8 cellular contexts compared by ENCODE assay signal in genomic region chr2:54455584-54456525, GRCh38. TPM values are rescaled to one million over a fixed set of nuclear protein-coding genes. Genes with fewer than 3 reads are reported as not detected.
A peak's percentile ranks its signal among the peaks of the same experiment; 100 is the strongest.
DNase-seq lines count a peak whose midpoint lies in the region; ATAC-seq and TF ChIP-seq lines count a peak whose summit lies in the region.

SPTBN1 (plus strand) TSS chr2:54456327; CDS start chr2:54526419, 70,092 bp downstream.

- H3K4me2 ChIP-seq in BLaER1 treated with 17β-estradiol and CSF1 and Interleukin-3, amounts not matched to agents 10 nM and 100 nM: peak within 1 kb of the TSS; percentile 90 to 99 (median 97)
- H3K4me2 ChIP-seq in MM.1S (ENCODE audit: low read depth, low read length) (peak within 1 kb of the TSS; percentile 97), skeletal muscle satellite cell (ENCODE audit: low read length) (peak within 1 kb of the TSS; percentile 96)

- H3K4me1 Mint-ChIP-seq in T-helper 1 cell treated with Interleukin-12 subunit alpha and Interleukin-12 subunit beta and Interleukin-4 antibody, amounts not matched to agents 30 μg/mL and 1 μg/mL, for 36 hours (ENCODE audit: low read depth): peaks cover 13% of the 10 kb centered on the region

- H3K9me2 ChIP-seq in MM.1S (replicated peaks; ENCODE audit: insufficient read depth, low read length): no peaks in the 10 kb centered on the region

- no peaks in the 10 kb centered on the region for H3K9me3 ChIP-seq in BLaER1 treated with 17β-estradiol and CSF1 and Interleukin-3, amounts not matched to agents 10 nM and 100 nM (replicated peaks in 1 of 11)
- H3K9me3 ChIP-seq in MM.1S (replicated peaks; ENCODE audit: insufficient read depth, low read length): no peaks in the 10 kb centered on the region
- no peaks in the 10 kb centered on the region for H3K9me3 ChIP-seq in skeletal muscle satellite cell (replicated peaks; ENCODE audit: low read length)

- H3K36me3 ChIP-seq in BLaER1 treated with 17β-estradiol and CSF1 and Interleukin-3, amounts not matched to agents 10 nM and 100 nM: no peaks in the 10 kb centered on the region
- no peaks in the 10 kb centered on the region for H3K36me3 ChIP-seq in MM.1S (replicated peaks; ENCODE audit: insufficient read depth, low read length)
- no peaks in the 10 kb centered on the region for H3K36me3 ChIP-seq in skeletal muscle satellite cell (ENCODE audit: insufficient read depth, low read length)

- no peaks in the 10 kb centered on the region for H3K9me3 Mint-ChIP-seq in T-helper 1 cell treated with Interleukin-12 subunit alpha and Interleukin-12 subunit beta and Interleukin-4 antibody, amounts not matched to agents 30 μg/mL and 1 μg/mL, for 36 hours

- peaks cover 55% of the 10 kb centered on the region for H3K27me3 Mint-ChIP-seq in T-helper 1 cell treated with Interleukin-12 subunit alpha and Interleukin-12 subunit beta and Interleukin-4 antibody, amounts not matched to agents 30 μg/mL and 1 μg/mL, for 36 hours (ENCODE audit: low read depth)

- peaks cover 19% of the 10 kb centered on the region for H3K79me2 ChIP-seq in MM.1S (ENCODE audit: low read length)

- peak within 1 kb of the TSS; percentile 65 to 79 (median 72) for H3K4me3 ChIP-seq in BLaER1 treated with 17β-estradiol and CSF1 and Interleukin-3, amounts not matched to agents 10 nM and 100 nM
- H3K4me3 ChIP-seq in MM.1S (ENCODE audit: low read length) (peak within 1 kb of the TSS; percentile 82), choroid plexus epithelial cell (ENCODE audit: low read depth, low read length) (peak within 1 kb of the TSS; percentile 69), skeletal muscle satellite cell (ENCODE audit: low read length) (peak within 1 kb of the TSS; percentile 93)

- peaks cover 11 to 20% (median 17%) of the 10 kb centered on the region in 10 experiments for H3K4me1 ChIP-seq in BLaER1 treated with 17β-estradiol and CSF1 and Interleukin-3, amounts not matched to agents 10 nM and 100 nM
- H3K4me1 ChIP-seq in MM.1S (ENCODE audit: low read length) (peaks cover 11% of the 10 kb centered on the region; the same call in 1 of the 2 replicates), skeletal muscle satellite cell (ENCODE audit: control insufficient read depth, insufficient read depth, low read length) (peaks cover 29% of the 10 kb centered on the region)

- H3K9ac ChIP-seq in BLaER1 treated with 17β-estradiol and CSF1 and Interleukin-3, amounts not matched to agents 10 nM and 100 nM: peak within 1 kb of the TSS in 9 of 11 experiments; percentile 24 to 73 (median 61); a peak in 15 of 22 replicates
- H3K9ac ChIP-seq in MM.1S (ENCODE audit: low read length) (peak within 1 kb of the TSS; percentile 34; the same call in 1 of the 2 replicates), skeletal muscle satellite cell (ENCODE audit: low read depth, low read length) (peak within 1 kb of the TSS; percentile 80)

- no peak for TF ChIP-seq CTCF in MM.1S (IDR thresholded peaks at IDR 0.05; ENCODE audit: low read length)
- no peak for TF ChIP-seq CTCF in choroid plexus epithelial cell (conservative IDR thresholded peaks at IDR 0.05; ENCODE audit: low read depth, low read length)

- peaks cover 0 to 27% (median 10%) of the 10 kb centered on the region in 11 experiments; a peak in 11 of 22 replicates for H4K20me1 ChIP-seq in BLaER1 treated with 17β-estradiol and CSF1 and Interleukin-3, amounts not matched to agents 10 nM and 100 nM
- no peaks in the 10 kb centered on the region for H4K20me1 ChIP-seq in MM.1S (ENCODE audit: insufficient read depth, low read length)

- no peak within 1 kb of the TSS for H3K27ac ChIP-seq in BLaER1 treated with 17β-estradiol and CSF1 and Interleukin-3, amounts not matched to agents 10 nM and 100 nM
- peak within 1 kb of the TSS; percentile 8; the same call in 1 of the 2 replicates for H3K27ac ChIP-seq in MM.1S (ENCODE audit: low read length)

- H3K4me3 Mint-ChIP-seq in T-helper 1 cell treated with Interleukin-12 subunit alpha and Interleukin-12 subunit beta and Interleukin-4 antibody, amounts not matched to agents 30 μg/mL and 1 μg/mL, for 36 hours: peak within 1 kb of the TSS; percentile 85

- peaks cover 70 to 77% (median 74%) of the 10 kb centered on the region in 11 experiments for H3K27me3 ChIP-seq in BLaER1 treated with 17β-estradiol and CSF1 and Interleukin-3, amounts not matched to agents 10 nM and 100 nM
- H3K27me3 ChIP-seq in MM.1S (replicated peaks; ENCODE audit: insufficient read depth, low read length) (no peaks in the 10 kb centered on the region), skeletal muscle satellite cell (ENCODE audit: control insufficient read depth, insufficient read depth, low read length) (no peaks in the 10 kb centered on the region)

- peak within 1 kb of the TSS; percentile 94 for H2AFZ ChIP-seq in MM.1S (ENCODE audit: low read length)

- H3K36me3 Mint-ChIP-seq in T-helper 1 cell treated with Interleukin-12 subunit alpha and Interleukin-12 subunit beta and Interleukin-4 antibody, amounts not matched to agents 30 μg/mL and 1 μg/mL, for 36 hours (ENCODE audit: low read depth): peaks cover 2% of the 10 kb centered on the region

- DNase-seq in MM.1S: peak; percentile 73
- DNase-seq in choroid plexus epithelial cell (ENCODE audit: low read depth): peak; percentile 96
- DNase-seq in islet precursor cell: peak; percentile 95
- no peak for DNase-seq in GF-D8 (lab: John Stamatoyannopoulos, UW)

- peak; percentile 36 for ATAC-seq in GM19372 (IDR thresholded peaks at IDR 0.05; ENCODE audit: low read depth, unreplicated experiment)

- H3F3A ChIP-seq in MM.1S (ENCODE audit: insufficient read depth, low read length): peaks cover 13% of the 10 kb centered on the region

- H3K27ac Mint-ChIP-seq in T-helper 1 cell treated with Interleukin-12 subunit alpha and Interleukin-12 subunit beta and Interleukin-4 antibody, amounts not matched to agents 30 μg/mL and 1 μg/mL, for 36 hours: no peak within 1 kb of the TSS

RNA-seq across cellular contexts. Expression of gene SPTBN1, which starts in this region (rescaled TPM):
- 214 and 220 TPM in 2 replicates for total RNA-seq in skeletal muscle satellite cell (2012; rRNA removed)
